1 cellular context compared by ENCODE assay signal in genomic region chr1:116895073-116895472, GRCh38.
TF ChIP-seq lines count a peak whose summit lies in the region.

No MANE protein-coding gene starts in this region.

TF ChIP-seq in K562, 482 proteins besides CTCF, POLR2A, EP300 and RAD21 (continued from another document):
- TF ChIP-seq CHAMP1 (IDR thresholded peaks at IDR 0.05) = 0 out of 2 replicates have a peak, but pooled peaks have one; percentile 24
- TF ChIP-seq BHLHE40 (IDR thresholded peaks at IDR 0.05; ENCODE audit: low read length) = no peak
- no peak for TF ChIP-seq DIDO1 (tag; IDR thresholded peaks at IDR 0.05; ENCODE audit: low read depth)
- peak; percentile 65 for TF ChIP-seq ETV1 (tag; conservative IDR thresholded peaks at IDR 0.05; ENCODE audit: low read depth)
- TF ChIP-seq ZFP1 (CRISPR knock-in tag; IDR thresholded peaks at IDR 0.05) = no peak
- TF ChIP-seq ZNF280B (CRISPR knock-in tag; IDR thresholded peaks at IDR 0.05) = no peak
- no peak for TF ChIP-seq RNF219 (CRISPR knock-in tag; IDR thresholded peaks at IDR 0.05)
- peak; percentile 94 for TF ChIP-seq CBX5 (IDR thresholded peaks at IDR 0.05; ENCODE audit: borderline replicate concordance, low read depth)
- peak; percentile 37; the same call in 1 of the 2 replicates for TF ChIP-seq GABPA (tag; conservative IDR thresholded peaks at IDR 0.05; ENCODE audit: low read depth)
- TF ChIP-seq IRF9 (tag; IDR thresholded peaks at IDR 0.05) = no peak
- TF ChIP-seq YBX1 (IDR thresholded peaks at IDR 0.05) = no peak
- peak; percentile 50 for TF ChIP-seq ZNF280A (IDR thresholded peaks at IDR 0.05; ENCODE audit: low read depth, partially characterized antibody)
- 0 out of 2 replicates have a peak, but pooled peaks have one; percentile 39 for TF ChIP-seq MEF2A (IDR thresholded peaks at IDR 0.05; ENCODE audit: control insufficient read depth, low read depth, low read length)
- peak; percentile 97 for TF ChIP-seq TRIM28 (IDR thresholded peaks at IDR 0.05)
- no peak for TF ChIP-seq MTA2 (IDR thresholded peaks at IDR 0.05; ENCODE audit: low read depth)
- peak; percentile 61 to 85 for TF ChIP-seq TRIM24 (IDR thresholded peaks at IDR 0.05)
- TF ChIP-seq LEF1 (IDR thresholded peaks at IDR 0.05) = no peak
- peak in 1 of 2 experiments; percentile 98; a peak in 2 of 3 replicates for TF ChIP-seq CBX3 (IDR thresholded peaks at IDR 0.05; ENCODE audit: borderline replicate concordance in 1 of 2, low read length in 2 of 2)
- TF ChIP-seq STAT5A (IDR thresholded peaks at IDR 0.05; ENCODE audit: borderline replicate concordance, low read length) = 0 out of 2 replicates have a peak, but pooled peaks have one; percentile 15
- TF ChIP-seq ZNF311 (CRISPR knock-in tag; IDR thresholded peaks at IDR 0.05) = no peak
- no peak for TF ChIP-seq MAFK (IDR thresholded peaks at IDR 0.05; ENCODE audit: low read length)
